Comparison of ENCODE assay signal across 8 cellular contexts in genomic region chr3:113441051-113441770, GRCh38. TPM values are rescaled to one million over a fixed set of nuclear protein-coding genes. Genes with fewer than 3 reads are reported as not detected.
DNase-seq lines count a peak whose midpoint lies in the region; ATAC-seq lines count a peak whose summit lies in the region.

Gene CFAP44 (minus strand): TSS chr3:113441493. CDS start chr3:113433664, 7,829 bp downstream.

- H3K27ac Mint-ChIP-seq in activated T-helper 1 cell treated with anti-CD3 and anti-CD28 coated beads, Interleukin-12 subunit alpha, Interleukin-12 subunit beta, Interleukin-2, Interleukin-4 antibody, amounts not matched to agents 30 ng/mL and 10 ng/mL and 1 ng/mL, durations not matched to agents 14 hours and 24 hours and 36 hours, result peak within 1 kb of the TSS; percentile 18
- H3K27ac Mint-ChIP-seq in naive B cell, result peak within 1 kb of the TSS in 2 of 6 donors; percentile 10 to 79

- peaks cover 6% of the 10 kb centered on the region for H3K36me3 Mint-ChIP-seq in activated T-helper 1 cell treated with anti-CD3 and anti-CD28 coated beads, Interleukin-12 subunit alpha, Interleukin-12 subunit beta, Interleukin-2, Interleukin-4 antibody, amounts not matched to agents 30 ng/mL and 10 ng/mL and 1 ng/mL, durations not matched to agents 14 hours and 24 hours and 36 hours (ENCODE audit: low read depth)
- H3K36me3 Mint-ChIP-seq in naive B cell, result peaks cover 1 to 10% of the 10 kb centered on the region in 2 donors

- no peaks in the 10 kb centered on the region for H3K4me1 Mint-ChIP-seq in activated T-helper 1 cell treated with anti-CD3 and anti-CD28 coated beads, Interleukin-12 subunit alpha, Interleukin-12 subunit beta, Interleukin-2, Interleukin-4 antibody, amounts not matched to agents 30 ng/mL and 10 ng/mL and 1 ng/mL, durations not matched to agents 14 hours and 24 hours and 36 hours (ENCODE audit: low read depth)
- no peaks in the 10 kb centered on the region for H3K4me1 Mint-ChIP-seq in naive B cell

- H3K9me3 Mint-ChIP-seq in activated T-helper 1 cell treated with anti-CD3 and anti-CD28 coated beads, Interleukin-12 subunit alpha, Interleukin-12 subunit beta, Interleukin-2, Interleukin-4 antibody, amounts not matched to agents 30 ng/mL and 10 ng/mL and 1 ng/mL, durations not matched to agents 14 hours and 24 hours and 36 hours, result no peaks in the 10 kb centered on the region
- H3K9me3 Mint-ChIP-seq in naive B cell, result no peaks in the 10 kb centered on the region

- H3K27me3 Mint-ChIP-seq in activated T-helper 1 cell treated with anti-CD3 and anti-CD28 coated beads, Interleukin-12 subunit alpha, Interleukin-12 subunit beta, Interleukin-2, Interleukin-4 antibody, amounts not matched to agents 30 ng/mL and 10 ng/mL and 1 ng/mL, durations not matched to agents 14 hours and 24 hours and 36 hours (ENCODE audit: insufficient read depth), result no peaks in the 10 kb centered on the region
- no peaks in the 10 kb centered on the region for H3K27me3 Mint-ChIP-seq in naive B cell

- peak; percentile 44 for DNase-seq in activated T-helper 1 cell treated with anti-CD3 and anti-CD28 coated beads, Interleukin-12 subunit alpha, Interleukin-12 subunit beta, Interleukin-2, Interleukin-4 antibody, amounts not matched to agents 30 ng/mL and 10 ng/mL and 1 ng/mL, durations not matched to agents 14 hours and 24 hours and 36 hours (ENCODE audit: low spot score)
- DNase-seq in fibroblast of peridontal ligament (ENCODE audit: extremely low read depth) (peak; percentile 75), naive B cell (peak; percentile 42), COR-L47 (lab: John Stamatoyannopoulos, UW) (no peak), LoVo (ENCODE audit: low spot score) (no peak)
- peak; percentile 59 for DNase-seq in stimulated activated CD8-positive, alpha-beta memory T cell treated with anti-CD3 and anti-CD28 coated beads, Interleukin-4, amount 100 ng/mL, for 48 hours

- ATAC-seq in HG03175 (IDR thresholded peaks at IDR 0.05; ENCODE audit: unreplicated experiment), result peak; percentile 62
- peak; percentile 92 to 94 for ATAC-seq in naive B cell (ENCODE audit: low read depth in 2 of 2)
- no peak for ATAC-seq in HG03469 (IDR thresholded peaks at IDR 0.05; ENCODE audit: unreplicated experiment)

- intact Hi-C loops in activated T-helper 1 cell treated with anti-CD3 and anti-CD28 coated beads, Interleukin-12 subunit alpha, Interleukin-12 subunit beta, Interleukin-2, Interleukin-4 antibody, amounts not matched to agents 30 ng/mL and 10 ng/mL and 1 ng/mL, durations not matched to agents 14 hours and 24 hours and 36 hours (cut with micrococcal nuclease), result no loop called here

- H3K4me3 Mint-ChIP-seq in activated T-helper 1 cell treated with anti-CD3 and anti-CD28 coated beads, Interleukin-12 subunit alpha, Interleukin-12 subunit beta, Interleukin-2, Interleukin-4 antibody, amounts not matched to agents 30 ng/mL and 10 ng/mL and 1 ng/mL, durations not matched to agents 14 hours and 24 hours and 36 hours, result peak within 1 kb of the TSS; percentile 26
- peak within 1 kb of the TSS; percentile 21 to 72 (median 58) for H3K4me3 Mint-ChIP-seq in naive B cell

RNA-seq across cellular contexts. Expression of gene CFAP44, which starts in this region (rescaled TPM):
- total RNA-seq in activated T-helper 1 cell treated with anti-CD3 and anti-CD28 coated beads, Interleukin-12 subunit alpha, Interleukin-12 subunit beta, Interleukin-2, Interleukin-4 antibody, amounts not matched to agents 30 ng/mL and 10 ng/mL and 1 ng/mL, durations not matched to agents 14 hours and 24 hours and 36 hours, result 2.9 and 3.2 TPM in 2 replicates
- polyA plus RNA-seq in naive B cell (ENCODE audit: low read depth in 6 of 6), result 1 to 10 TPM in 2 of 6 donors, under 1 TPM in 3, not detected in 1; 0.25 to 3.7 (median 0.56) TPM

Comparison
In these comparisons a context has a peak if more than half of its experiments do, and no peak if none do; other contexts are left out.
1. DNase-seq: peak in activated T-helper 1 cell treated with anti-CD3 and anti-CD28 coated beads, Interleukin-12 subunit alpha, Interleukin-12 subunit beta, Interleukin-2, Interleukin-4 antibody, amounts not matched to agents 30 ng/mL and 10 ng/mL and 1 ng/mL, durations not matched to agents 14 hours and 24 hours and 36 hours (single experiment), fibroblast of peridontal ligament (single experiment), naive B cell (single experiment) and stimulated activated CD8-positive, alpha-beta memory T cell treated with anti-CD3 and anti-CD28 coated beads, Interleukin-4, amount 100 ng/mL, for 48 hours (single experiment); none in COR-L47 (single experiment) and LoVo (single experiment).